Comparison of ENCODE assay signal across 28 cellular contexts in the genomic region with DNA sequence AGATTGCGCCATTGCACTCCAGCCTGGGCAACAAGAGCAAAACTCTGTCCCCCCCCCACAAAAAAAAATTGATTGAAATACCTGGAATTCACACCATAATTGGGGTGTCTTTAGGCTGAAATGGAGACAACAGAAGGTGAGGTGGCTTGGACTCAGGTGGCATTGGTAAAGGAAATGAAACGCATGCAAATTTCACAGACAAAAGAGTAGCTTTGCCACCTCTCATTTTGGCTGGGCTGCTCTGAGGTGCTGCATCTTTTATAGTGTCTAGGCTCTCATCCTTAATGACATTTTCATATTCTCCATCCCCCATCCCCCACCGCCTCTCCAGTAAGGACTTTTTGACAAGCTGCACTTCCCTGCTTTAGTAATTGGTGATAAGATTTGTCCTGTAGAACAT. TPM values are rescaled to one million over a fixed set of nuclear protein-coding genes. Genes with fewer than 3 reads are reported as not detected.
DNase-seq lines count a peak whose midpoint lies in the region; ATAC-seq and TF ChIP-seq lines count a peak whose summit lies in the region.
"Had no signal": no experiment of that assay in that cellular context is flagged by ENCODE, and none has a peak within 500 bp of the region (broad histone marks: within the 10 kb centered on the region; RNA-seq: fewer than 3 reads in every experiment).

No MANE protein-coding gene starts in this region.

- H3K9ac ChIP-seq in mammary epithelial cell (ENCODE audit: insufficient read depth, low read length) = no peak overlapping the region

- no peaks in the 10 kb centered on the region for H3K27me3 Mint-ChIP-seq in MCF 10A (ENCODE audit: insufficient read depth, unreplicated experiment)
- H3K27me3 Mint-ChIP-seq: effector memory CD8-positive, alpha-beta T cell; stimulated activated naive CD8-positive, alpha-beta T cell treated with anti-CD3 and anti-CD28 coated beads, Interleukin-15, Interleukin-2, amounts not matched to agents 100 ng/mL and 50 ng/mL, for 24 hours had no signal

- in situ Hi-C loops in mammary epithelial cell (cut with MboI; ENCODE audit: low sequenced_read_pairs in 2 of 2) = loop anchor here in 1 of 2 donors (25.0 kb wide), 1 partner anchor 292 kb away; no protein-coding TSS in a partner anchor

- H3K4me1 ChIP-seq in mammary epithelial cell (ENCODE audit: insufficient read depth, low read length) (peaks cover 35% of the 10 kb centered on the region), RWPE2 (ENCODE audit: insufficient read depth, poor library complexity, severe bottlenecking) (peaks cover 35% of the 10 kb centered on the region), esophagus muscularis mucosa (peaks cover 0 to 23% (median 12%) of the 10 kb centered on the region in 4 donors)

- H3K27ac ChIP-seq in mammary epithelial cell (ENCODE audit: insufficient read depth, low read depth, low read length) (peak overlapping the region; percentile 71), RWPE2 (ENCODE audit: poor library complexity, severe bottlenecking) (peak overlapping the region; percentile 89), esophagus muscularis mucosa (replicated peaks in 1 of 4) (no peak overlapping the region)
- H3K27ac ChIP-seq: coronary artery had no signal

- no peaks in the 10 kb centered on the region for H4K20me1 ChIP-seq in mammary epithelial cell (ENCODE audit: insufficient read depth, low read length)

- peak overlapping the region; percentile 76 for H3K4me2 ChIP-seq in mammary epithelial cell (ENCODE audit: insufficient read depth, low read depth, low read length)

- TF ChIP-seq EP300 in esophagus muscularis mucosa (IDR thresholded peaks at IDR 0.05) = no peak

- BruUV-seq in mammary epithelial cell (replicated peaks; lab: Mats Ljungman, UMichigan) (no TSS peak), MCF 10A (replicated peaks; lab: Mats Ljungman, UMichigan) (no TSS peak)

- dilution Hi-C loops in mammary epithelial cell (cut with HindIII; ENCODE audit: low sequenced_read_pairs) = no loop called here

- CTCF ChIA-PET in mammary epithelial cell (lab: Charles Lee; ENCODE audit: low non-redundant PET) (no interaction called here), MCF 10A (lab: Yijun Ruan, JAX) (interaction anchor here (0.6 to 0.9 kb wide), 4 partner anchors 23 to 776 kb away, joined by 3 to 5 read pairs (median 4); no protein-coding TSS in a partner anchor)

- H3K9me3 ChIP-seq in mammary epithelial cell (replicated peaks; ENCODE audit: insufficient read depth, low read length) (no peaks in the 10 kb centered on the region), RWPE2 (ENCODE audit: severe bottlenecking) (no peaks in the 10 kb centered on the region), esophagus muscularis mucosa (no peaks in the 10 kb centered on the region)
- H3K9me3 ChIP-seq: ascending aorta, mucosa of descending colon had no signal

- WGBS in mammary epithelial cell (ENCODE audit: low coverage, missing lambda C conversion rate) = 100% methylated on average over 3 of the region's 3 CpGs
- 91% methylated on average over 3 of the region's 3 CpGs for WGBS in esophagus muscularis mucosa

- POLR2A ChIA-PET in MCF 10A (lab: Yijun Ruan, JAX) = interaction anchor here (0.8 to 3.7 kb wide), 12 partner anchors 7 to 616 kb away, joined by 3 to 54 read pairs (median 10); a partner anchor contains a TSS

- H3K36me3 ChIP-seq in mammary epithelial cell (ENCODE audit: insufficient read depth, low read length) (no peaks in the 10 kb centered on the region), RWPE2 (ENCODE audit: low read depth) (no peaks in the 10 kb centered on the region), esophagus muscularis mucosa (no peaks in the 10 kb centered on the region)
- H3K36me3 ChIP-seq: ascending aorta had no signal

- H3K4me3 Mint-ChIP-seq in MCF 10A (ENCODE audit: unreplicated experiment) = no peak overlapping the region
- H3K4me3 Mint-ChIP-seq: activated naive CD8-positive, alpha-beta T cell treated with anti-CD3 and anti-CD28 coated beads, Interleukin-2, amount 10 ng/mL, durations not matched to agents 7 days and 5 days; effector memory CD8-positive, alpha-beta T cell; WTC11 had no signal

- TF ChIP-seq CTCF in mammary epithelial cell (conservative IDR thresholded peaks at IDR 0.05 in 1 of 2, IDR thresholded peaks at IDR 0.05 in 1 of 2; ENCODE audit: extremely low read depth in 1 of 2, insufficient read depth in 1 of 2, low read depth in 1 of 2, low read length in 2 of 2) (no peak), MCF 10A (IDR thresholded peaks at IDR 0.05; ENCODE audit: unreplicated experiment) (no peak), RWPE2 (IDR thresholded peaks at IDR 0.05; ENCODE audit: poor library complexity, severe bottlenecking) (no peak), esophagus muscularis mucosa (IDR thresholded peaks at IDR 0.05) (no peak)

- no peaks in the 10 kb centered on the region for H3K79me2 ChIP-seq in mammary epithelial cell (ENCODE audit: insufficient read depth, low read length)

- H3K4me3 ChIP-seq in mammary epithelial cell (replicated peaks in 1 of 3; ENCODE audit: insufficient read depth in 1 of 3, low read depth in 2 of 3, low read length in 3 of 3) (no peak overlapping the region), RWPE2 (ENCODE audit: severe bottlenecking) (no peak overlapping the region), esophagus muscularis mucosa (no peak overlapping the region)
- H3K4me3 ChIP-seq: ascending aorta, coronary artery, mucosa of descending colon had no signal

- DNase-seq in mammary epithelial cell = no peak
- no peak for DNase-seq in MCF 10A (ENCODE audit: unreplicated experiment)
- no peak for DNase-seq in RWPE2 (ENCODE audit: low spot score)
- DNase-seq in esophagus muscularis mucosa (ENCODE audit: extremely low spot score) = no peak
- DNase-seq: activated naive CD8-positive, alpha-beta T cell treated with anti-CD3 and anti-CD28 coated beads, Interleukin-2, amount 10 ng/mL, durations not matched to agents 7 days and 5 days; effector memory CD8-positive, alpha-beta T cell; erythroblast; KBM-7; kidney; mucosa of descending colon; NCI-H1436; NCI-H2107; Right ventricle myocardium superior had no signal

- no peaks in the 10 kb centered on the region for H3K9me3 Mint-ChIP-seq in MCF 10A (ENCODE audit: unreplicated experiment)
- H3K9me3 Mint-ChIP-seq: activated naive CD8-positive, alpha-beta T cell treated with anti-CD3 and anti-CD28 coated beads, Interleukin-2, amount 10 ng/mL, durations not matched to agents 7 days and 5 days; effector memory CD8-positive, alpha-beta T cell; natural killer cell treated with Interleukin-12 subunit alpha and Interleukin-12 subunit beta and Interleukin-15 and Interleukin-18, amount 100 ng/mL, for 72 hours; stimulated activated naive CD8-positive, alpha-beta T cell treated with anti-CD3 and anti-CD28 coated beads, Interleukin-15, Interleukin-2, amounts not matched to agents 100 ng/mL and 50 ng/mL, for 24 hours; WTC11 had no signal

- H3K4me1 Mint-ChIP-seq in MCF 10A (ENCODE audit: insufficient read depth, unreplicated experiment) = peaks cover 13% of the 10 kb centered on the region

- no peak overlapping the region for H2AFZ ChIP-seq in mammary epithelial cell (ENCODE audit: low read depth, low read length)

- no peak for TF ChIP-seq POLR2A in esophagus muscularis mucosa (IDR thresholded peaks at IDR 0.05; ENCODE audit: low read depth)

- intact Hi-C loops in mammary epithelial cell (cut with micrococcal nuclease) (no loop called here), MCF 10A (cut with micrococcal nuclease) (loop anchor here (10.0 kb wide), 1 partner anchor 124 kb away; a partner anchor contains a TSS), esophagus muscularis mucosa (cut with DNase I) (no loop called here)

- no peaks in the 10 kb centered on the region for H3K36me3 Mint-ChIP-seq in MCF 10A (ENCODE audit: insufficient read depth, unreplicated experiment)
- H3K36me3 Mint-ChIP-seq: activated naive CD8-positive, alpha-beta T cell treated with anti-CD3 and anti-CD28 coated beads, Interleukin-2, amount 10 ng/mL, durations not matched to agents 7 days and 5 days; natural killer cell treated with Interleukin-12 subunit alpha and Interleukin-12 subunit beta and Interleukin-15 and Interleukin-18, amount 100 ng/mL, for 72 hours; WTC11 had no signal

- no peak overlapping the region for H3K27ac Mint-ChIP-seq in MCF 10A (ENCODE audit: low read depth, unreplicated experiment)
- H3K27ac Mint-ChIP-seq: activated naive CD8-positive, alpha-beta T cell treated with anti-CD3 and anti-CD28 coated beads, Interleukin-2, amount 10 ng/mL, durations not matched to agents 7 days and 5 days; effector memory CD8-positive, alpha-beta T cell; WTC11 had no signal

- ATAC-seq in HG02798 (IDR thresholded peaks at IDR 0.05; ENCODE audit: poor library complexity, unreplicated experiment) (peak; percentile 38), RWPE2 (ENCODE audit: low read depth) (no peak), HG03025 (IDR thresholded peaks at IDR 0.05; ENCODE audit: low FRiP score, unreplicated experiment) (no peak), HG03039 (IDR thresholded peaks at IDR 0.05; ENCODE audit: unreplicated experiment) (no peak), HG03342 (IDR thresholded peaks at IDR 0.05; ENCODE audit: unreplicated experiment) (no peak)
- ATAC-seq: effector memory CD8-positive, alpha-beta T cell; mucosa of descending colon; natural killer cell treated with Interleukin-12 subunit alpha and Interleukin-12 subunit beta and Interleukin-15 and Interleukin-18, amount 100 ng/mL, for 72 hours; WTC11 had no signal

- no peaks in the 10 kb centered on the region for H3K27me3 ChIP-seq in mammary epithelial cell (ENCODE audit: insufficient read depth, low read length)
- no peaks in the 10 kb centered on the region for H3K27me3 ChIP-seq in RWPE2 (ENCODE audit: insufficient read depth, poor library complexity, severe bottlenecking)
- H3K27me3 ChIP-seq in esophagus muscularis mucosa = no peaks in the 10 kb centered on the region
- H3K27me3 ChIP-seq: ascending aorta had no signal

RNA-seq across cellular contexts. Expression of a gene that starts 6.9 kb away (rescaled TPM):
- total RNA-seq in mammary epithelial cell (not detected), MCF 10A (2022) (not detected in 2 replicates), esophagus muscularis mucosa (under 1 TPM in 1 of 4 donors, not detected in 3; 0.39 TPM)
- not detected for polyA plus RNA-seq in mammary epithelial cell
- 0.67 TPM for polyA minus RNA-seq in mammary epithelial cell
- total RNA-seq: activated naive CD8-positive, alpha-beta T cell treated with anti-CD3 and anti-CD28 coated beads, Interleukin-2, amount 10 ng/mL, durations not matched to agents 7 days and 5 days; ascending aorta; cardiac septum; fibroblast of villous mesenchyme; G401; kidney; liver; mucosa of descending colon; natural killer cell treated with Interleukin-12 subunit alpha and Interleukin-12 subunit beta and Interleukin-15 and Interleukin-18, amount 100 ng/mL, for 72 hours; Right ventricle myocardium superior; skeletal muscle tissue had no signal
- polyA plus RNA-seq: BJ had no signal

RNA-seq across cellular contexts. Expression of a gene that starts 36.5 kb away (rescaled TPM):
- total RNA-seq in mammary epithelial cell = 100 to 1,000 TPM in 1 of 2 donors, 10 to 100 TPM in 1; 78.0 to 273 TPM
- 192 TPM for polyA plus RNA-seq in mammary epithelial cell
- 58.7 TPM for polyA minus RNA-seq in mammary epithelial cell
- total RNA-seq in MCF 10A (2022) = 302 and 307 TPM in 2 replicates
- total RNA-seq in esophagus muscularis mucosa = 100 to 1,000 TPM; 169 to 229 (median 218) TPM

Comparison
In these comparisons a context has a peak if more than half of its experiments do, and no peak if none do; other contexts are left out.
1. H3K27ac ChIP-seq: peak in mammary epithelial cell (single experiment) and RWPE2 (single experiment); none in esophagus muscularis mucosa (0 of 4).